Comparison of ENCODE assay signal across 12 cellular contexts in genomic region chr15:28936481-28936881, GRCh38. TPM values are rescaled to one million over a fixed set of nuclear protein-coding genes. Genes with fewer than 3 reads are reported as not detected.
DNase-seq lines count a peak whose midpoint lies in the region; ATAC-seq and TF ChIP-seq lines count a peak whose summit lies in the region.
"Had no signal": no experiment of that assay in that cellular context is flagged by ENCODE, and none has a peak within 500 bp of the region (broad histone marks: within the 10 kb centered on the region; RNA-seq: fewer than 3 reads in every experiment).

No MANE protein-coding gene starts in this region.

- no peaks in the 10 kb centered on the region for H3K9me3 Mint-ChIP-seq in activated CD8-positive, alpha-beta T cell treated with anti-CD3 and anti-CD28 coated beads, Interleukin-2, amount 10 ng/mL, durations not matched to agents 7 days and 5 days (ENCODE audit: insufficient read depth)
- H3K9me3 Mint-ChIP-seq in mesothelial cell of epicardium, result peaks cover 4% of the 10 kb centered on the region
- peaks cover 3% of the 10 kb centered on the region for H3K9me3 Mint-ChIP-seq in activated CD4-positive, alpha-beta memory T cell treated with anti-CD3 and anti-CD28 coated beads, Interleukin-2, amount 10 ng/mL, durations not matched to agents 7 days and 5 days
- no peaks in the 10 kb centered on the region for H3K9me3 Mint-ChIP-seq in activated CD4-positive, alpha-beta memory T cell treated with anti-CD3 and anti-CD28 coated beads for 36 hours

- H3K27ac Mint-ChIP-seq in activated CD8-positive, alpha-beta T cell treated with anti-CD3 and anti-CD28 coated beads, Interleukin-2, amount 10 ng/mL, durations not matched to agents 7 days and 5 days, result peak overlapping the region; percentile 91
- H3K27ac Mint-ChIP-seq in mesothelial cell of epicardium, result no peak overlapping the region
- no peak overlapping the region for H3K27ac Mint-ChIP-seq in activated CD4-positive, alpha-beta memory T cell treated with anti-CD3 and anti-CD28 coated beads, Interleukin-2, amount 10 ng/mL, durations not matched to agents 7 days and 5 days
- H3K27ac Mint-ChIP-seq in activated CD4-positive, alpha-beta memory T cell treated with anti-CD3 and anti-CD28 coated beads for 36 hours, result no peak overlapping the region
- H3K27ac Mint-ChIP-seq: WTC11 had no signal

- no peaks in the 10 kb centered on the region for H3K4me1 ChIP-seq in aorta (ENCODE audit: control insufficient read depth in 1 of 2, insufficient read depth in 2 of 2, low read length in 2 of 2)
- H3K4me1 ChIP-seq: Peyer's patch had no signal

- no peaks in the 10 kb centered on the region for H3K36me3 ChIP-seq in aorta (ENCODE audit: control insufficient read depth in 1 of 2, insufficient read depth in 2 of 2, low read length in 1 of 2)
- H3K36me3 ChIP-seq: Peyer's patch had no signal

- 91 to 94% methylated on average over 9 of the region's 9 CpGs for WGBS in aorta, 2 donors

- no peak for TF ChIP-seq CTCF in mesothelial cell of epicardium (IDR thresholded peaks at IDR 0.05; ENCODE audit: unreplicated experiment)

- no peaks in the 10 kb centered on the region for H3K27me3 ChIP-seq in aorta (ENCODE audit: control insufficient read depth in 1 of 2, insufficient read depth in 2 of 2, low read length in 1 of 2)
- H3K27me3 ChIP-seq: Peyer's patch had no signal

- H3K27me3 Mint-ChIP-seq in activated CD8-positive, alpha-beta T cell treated with anti-CD3 and anti-CD28 coated beads, Interleukin-2, amount 10 ng/mL, durations not matched to agents 7 days and 5 days (ENCODE audit: low read depth), result no peaks in the 10 kb centered on the region
- no peaks in the 10 kb centered on the region for H3K27me3 Mint-ChIP-seq in mesothelial cell of epicardium (ENCODE audit: low read depth)
- H3K27me3 Mint-ChIP-seq in activated CD4-positive, alpha-beta memory T cell treated with anti-CD3 and anti-CD28 coated beads, Interleukin-2, amount 10 ng/mL, durations not matched to agents 7 days and 5 days, result no peaks in the 10 kb centered on the region
- H3K27me3 Mint-ChIP-seq in activated CD4-positive, alpha-beta memory T cell treated with anti-CD3 and anti-CD28 coated beads for 36 hours, result no peaks in the 10 kb centered on the region

- intact Hi-C loops in Right ventricle myocardium inferior (cut with DNase I) (no loop called here), cardiac septum (cut with DNase I) (no loop called here), aorta (cut with DNase I) (no loop called here)
- intact Hi-C loops in activated CD4-positive, alpha-beta memory T cell treated with anti-CD3 and anti-CD28 coated beads for 36 hours (cut with micrococcal nuclease), result loop anchor here (5.0 kb wide), 1 partner anchor 44 kb away; no protein-coding TSS in a partner anchor

- no peak overlapping the region for H3K27ac ChIP-seq in aorta (ENCODE audit: low read depth in 1 of 2, low read length in 2 of 2)

- no peaks in the 10 kb centered on the region for H3K9me3 ChIP-seq in aorta (ENCODE audit: control insufficient read depth, low read length)

- DNase-seq in Right ventricle myocardium inferior (ENCODE audit: missing footprints) (no peak), cardiac septum (ENCODE audit: low spot score) (no peak), medulla oblongata (ENCODE audit: extremely low spot score) (peak; percentile 62), aorta (peak; percentile 12 to 43), mesothelial cell of epicardium (ENCODE audit: low spot score in 2 of 2, unreplicated experiment in 2 of 2) (no peak)
- no peak for DNase-seq in activated CD8-positive, alpha-beta T cell treated with anti-CD3 and anti-CD28 coated beads, Interleukin-2, amount 10 ng/mL, durations not matched to agents 7 days and 5 days
- DNase-seq in activated CD4-positive, alpha-beta memory T cell treated with anti-CD3 and anti-CD28 coated beads, Interleukin-2, amount 10 ng/mL, durations not matched to agents 7 days and 5 days, result no peak
- DNase-seq in activated CD4-positive, alpha-beta memory T cell treated with anti-CD3 and anti-CD28 coated beads for 36 hours, result no peak
- DNase-seq: erythroblast, NCI-H1930 had no signal

- no peak overlapping the region for H3K4me3 ChIP-seq in aorta (ENCODE audit: low read length in 2 of 2)
- H3K4me3 ChIP-seq: Peyer's patch had no signal

- H3K4me3 Mint-ChIP-seq in activated CD8-positive, alpha-beta T cell treated with anti-CD3 and anti-CD28 coated beads, Interleukin-2, amount 10 ng/mL, durations not matched to agents 7 days and 5 days, result peak overlapping the region; percentile 23
- H3K4me3 Mint-ChIP-seq in mesothelial cell of epicardium, result no peak overlapping the region
- H3K4me3 Mint-ChIP-seq in activated CD4-positive, alpha-beta memory T cell treated with anti-CD3 and anti-CD28 coated beads, Interleukin-2, amount 10 ng/mL, durations not matched to agents 7 days and 5 days, result no peak overlapping the region
- H3K4me3 Mint-ChIP-seq in activated CD4-positive, alpha-beta memory T cell treated with anti-CD3 and anti-CD28 coated beads for 36 hours, result no peak overlapping the region
- H3K4me3 Mint-ChIP-seq: WTC11 had no signal

- peak; percentile 26 for ATAC-seq in Right ventricle myocardium inferior
- no peak for ATAC-seq in activated CD8-positive, alpha-beta T cell treated with anti-CD3 and anti-CD28 coated beads, Interleukin-2, amount 10 ng/mL, durations not matched to agents 7 days and 5 days
- ATAC-seq in aorta (ENCODE audit: low FRiP score), result no peak
- ATAC-seq: WTC11 had no signal

- POLR2A ChIA-PET in activated CD8-positive, alpha-beta T cell treated with anti-CD3 and anti-CD28 coated beads, Interleukin-2, amount 10 ng/mL, durations not matched to agents 7 days and 5 days (lab: Charles Lee), result no interaction called here
- POLR2A ChIA-PET in activated CD4-positive, alpha-beta memory T cell treated with anti-CD3 and anti-CD28 coated beads, Interleukin-2, amount 10 ng/mL, durations not matched to agents 7 days and 5 days (lab: Charles Lee), result no interaction called here
- POLR2A ChIA-PET in activated CD4-positive, alpha-beta memory T cell treated with anti-CD3 and anti-CD28 coated beads for 36 hours (lab: Charles Lee), result no interaction called here

- H3K36me3 Mint-ChIP-seq in activated CD8-positive, alpha-beta T cell treated with anti-CD3 and anti-CD28 coated beads, Interleukin-2, amount 10 ng/mL, durations not matched to agents 7 days and 5 days (ENCODE audit: low read depth), result peaks cover 18% of the 10 kb centered on the region
- H3K36me3 Mint-ChIP-seq in mesothelial cell of epicardium, result peaks cover 13% of the 10 kb centered on the region
- H3K36me3 Mint-ChIP-seq in activated CD4-positive, alpha-beta memory T cell treated with anti-CD3 and anti-CD28 coated beads, Interleukin-2, amount 10 ng/mL, durations not matched to agents 7 days and 5 days (ENCODE audit: low read depth), result no peaks in the 10 kb centered on the region
- H3K36me3 Mint-ChIP-seq in activated CD4-positive, alpha-beta memory T cell treated with anti-CD3 and anti-CD28 coated beads for 36 hours, result no peaks in the 10 kb centered on the region

- H3K4me1 Mint-ChIP-seq in activated CD8-positive, alpha-beta T cell treated with anti-CD3 and anti-CD28 coated beads, Interleukin-2, amount 10 ng/mL, durations not matched to agents 7 days and 5 days (ENCODE audit: low read depth), result peaks cover 82% of the 10 kb centered on the region
- H3K4me1 Mint-ChIP-seq in mesothelial cell of epicardium, result no peaks in the 10 kb centered on the region
- H3K4me1 Mint-ChIP-seq in activated CD4-positive, alpha-beta memory T cell treated with anti-CD3 and anti-CD28 coated beads, Interleukin-2, amount 10 ng/mL, durations not matched to agents 7 days and 5 days, result peaks cover 35% of the 10 kb centered on the region
- H3K4me1 Mint-ChIP-seq in activated CD4-positive, alpha-beta memory T cell treated with anti-CD3 and anti-CD28 coated beads for 36 hours (ENCODE audit: low read depth), result peaks cover 55% of the 10 kb centered on the region

- CTCF ChIA-PET in activated CD8-positive, alpha-beta T cell treated with anti-CD3 and anti-CD28 coated beads, Interleukin-2, amount 10 ng/mL, durations not matched to agents 7 days and 5 days (lab: Charles Lee), result interaction anchor here (1.0 to 3.8 kb wide), 11 partner anchors 11 to 168 kb away, joined by 3 to 46 read pairs (median 11); no protein-coding TSS in a partner anchor
- CTCF ChIA-PET in activated CD4-positive, alpha-beta memory T cell treated with anti-CD3 and anti-CD28 coated beads, Interleukin-2, amount 10 ng/mL, durations not matched to agents 7 days and 5 days (lab: Charles Lee), result interaction anchor here (1.3 to 1.7 kb wide), 2 partner anchors 29 to 39 kb away, joined by 3 to 4 read pairs; no protein-coding TSS in a partner anchor
- CTCF ChIA-PET in activated CD4-positive, alpha-beta memory T cell treated with anti-CD3 and anti-CD28 coated beads for 36 hours (lab: Charles Lee), result interaction anchor here (1.8 kb wide), 1 partner anchor 12 kb away, joined by 3 read pairs; no protein-coding TSS in a partner anchor

RNA-seq across cellular contexts. Expression of gene APBA2, which starts 50.7 kb away (rescaled TPM):
- total RNA-seq in Right ventricle myocardium inferior, result 2.0 TPM
- total RNA-seq in cardiac septum, result 0.57 TPM
- total RNA-seq in activated CD8-positive, alpha-beta T cell treated with anti-CD3 and anti-CD28 coated beads, Interleukin-2, amount 10 ng/mL, durations not matched to agents 7 days and 5 days, result 10 to 100 TPM; 29.5 TPM
- total RNA-seq in aorta, result 1 to 10 TPM; 2.0 to 2.1 TPM
- polyA plus RNA-seq in aorta, result 1 to 10 TPM in 1 of 2 donors, under 1 TPM in 1; 0.41 to 1.8 TPM
- total RNA-seq in mesothelial cell of epicardium, result 33.1 to 36.7 TPM (median 34.3 TPM) in 3 replicates
- total RNA-seq in activated CD4-positive, alpha-beta memory T cell treated with anti-CD3 and anti-CD28 coated beads, Interleukin-2, amount 10 ng/mL, durations not matched to agents 7 days and 5 days, result under 1 TPM; 0.81 to 0.93 TPM
- 1 to 10 TPM; 6.4 to 8.9 TPM for total RNA-seq in activated CD4-positive, alpha-beta memory T cell treated with anti-CD3 and anti-CD28 coated beads for 36 hours

Comparison
In these comparisons a context has a peak if more than half of its experiments do, and no peak if none do; other contexts are left out.
1. DNase-seq: peak in medulla oblongata (single experiment) and aorta (2 of 2); none in Right ventricle myocardium inferior (single experiment), cardiac septum (single experiment), activated CD8-positive, alpha-beta T cell treated with anti-CD3 and anti-CD28 coated beads, Interleukin-2, amount 10 ng/mL, durations not matched to agents 7 days and 5 days (single experiment), mesothelial cell of epicardium (0 of 2), activated CD4-positive, alpha-beta memory T cell treated with anti-CD3 and anti-CD28 coated beads, Interleukin-2, amount 10 ng/mL, durations not matched to agents 7 days and 5 days (single experiment) and activated CD4-positive, alpha-beta memory T cell treated with anti-CD3 and anti-CD28 coated beads for 36 hours (single experiment).